ENCODE assay signal across 15 cellular contexts in the genomic region with DNA sequence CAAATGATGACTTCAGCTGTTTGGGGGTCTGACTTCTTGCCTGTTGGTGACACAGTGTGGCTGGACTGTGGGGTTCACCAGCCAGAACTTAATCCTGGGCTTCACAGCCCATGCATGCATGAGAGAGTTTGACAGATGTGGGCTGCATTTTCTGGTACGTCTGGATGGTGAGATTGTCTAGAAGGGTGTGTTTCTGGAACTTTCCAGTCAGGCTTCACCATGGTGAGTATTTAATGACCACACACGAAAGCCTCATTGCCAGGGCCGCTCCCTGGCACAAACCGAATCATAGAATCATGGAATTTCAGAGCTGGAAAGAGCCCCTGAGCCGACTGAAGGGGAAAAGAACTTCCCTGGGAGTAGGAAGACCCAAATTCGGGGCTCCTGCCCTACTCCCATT. TPM values are rescaled to one million over a fixed set of nuclear protein-coding genes. Genes with fewer than 3 reads are reported as not detected.
DNase-seq lines count a peak whose midpoint lies in the region; ATAC-seq and TF ChIP-seq lines count a peak whose summit lies in the region.
"Had no signal": no experiment of that assay in that cellular context is flagged by ENCODE, and none has a peak within 500 bp of the region (broad histone marks: within the 10 kb centered on the region; RNA-seq: fewer than 3 reads in every experiment).

No MANE protein-coding gene starts in this region.

- no peaks in the 10 kb centered on the region for H3K9me3 Mint-ChIP-seq in activated T-cell treated with anti-CD3 and anti-CD28 coated beads, Interleukin-2, amount 50 U/mL, for 72 hours
- H3K9me3 Mint-ChIP-seq in effector memory CD8-positive, alpha-beta T cell = no peaks in the 10 kb centered on the region
- H3K9me3 Mint-ChIP-seq: neural progenitor cell had no signal

- peaks cover 4 to 6% of the 10 kb centered on the region in 2 donors for H3K36me3 Mint-ChIP-seq in activated T-cell treated with anti-CD3 and anti-CD28 coated beads, Interleukin-2, amount 50 U/mL, for 72 hours (ENCODE audit: insufficient read depth in 2 of 2)
- peaks cover 22% of the 10 kb centered on the region for H3K36me3 Mint-ChIP-seq in effector memory CD8-positive, alpha-beta T cell (ENCODE audit: insufficient read depth)

- H3K27me3 ChIP-seq in PC-9 (ENCODE audit: insufficient read depth, low read depth) (no peaks in the 10 kb centered on the region), thoracic aorta (replicated peaks; ENCODE audit: insufficient read depth) (no peaks in the 10 kb centered on the region)
- H3K27me3 ChIP-seq: neural progenitor cell had no signal

- DNase-seq in activated T-cell treated with anti-CD3 and anti-CD28 coated beads, Interleukin-2, amount 50 U/mL, for 72 hours = no peak
- DNase-seq in activated T-cell treated with anti-CD3 and anti-CD28 coated beads, Interleukin-2, amount 50 U/mL, for 48 hours = no peak
- no peak for DNase-seq in PC-9
- no peak for DNase-seq in effector memory CD8-positive, alpha-beta T cell
- DNase-seq in thoracic aorta (ENCODE audit: low spot score) = no peak
- no peak for DNase-seq in NCI-H2029 treated with DMSO at 0.1 percent for 48 hours (lab: John Stamatoyannopoulos, UW)
- no peak for DNase-seq in NCI-H2227 (lab: John Stamatoyannopoulos, UW; ENCODE audit: unreplicated experiment)
- no peak for DNase-seq in coronary artery (ENCODE audit: low spot score)
- DNase-seq: DMS 273 treated with DMSO at 0.1 percent for 48 hours, foreskin fibroblast, lower lobe of right lung, NCI-H1048, right cardiac atrium, SK-N-SH had no signal

- H3K4me3 Mint-ChIP-seq in activated T-cell treated with anti-CD3 and anti-CD28 coated beads, Interleukin-2, amount 50 U/mL, for 72 hours = peak overlapping the region; percentile 49 to 54
- peak overlapping the region; percentile 52 to 58 for H3K4me3 Mint-ChIP-seq in effector memory CD8-positive, alpha-beta T cell
- H3K4me3 Mint-ChIP-seq: neural progenitor cell had no signal

- BruUV-seq in PC-9 (replicated peaks; lab: Mats Ljungman, UMichigan) = no TSS peak

- 0 out of 2 replicates have a peak overlapping the region, but pooled peaks have one; percentile 40 for H3K27ac ChIP-seq in PC-9
- peak overlapping the region; percentile 22 to 26 for H3K27ac ChIP-seq in thoracic aorta
- H3K27ac ChIP-seq in coronary artery = peak overlapping the region in 1 of 2 donors; percentile 24
- H3K27ac ChIP-seq: lower lobe of right lung, neural progenitor cell had no signal

- intact Hi-C loops in PC-9 (cut with micrococcal nuclease; ENCODE audit: unreplicated experiment) = no loop called here

- peaks cover 99% of the 10 kb centered on the region for H3K79me2 ChIP-seq in PC-9 (ENCODE audit: low read depth)

- no peaks in the 10 kb centered on the region for H3K27me3 Mint-ChIP-seq in activated T-cell treated with anti-CD3 and anti-CD28 coated beads, Interleukin-2, amount 50 U/mL, for 72 hours (ENCODE audit: low read depth)
- H3K27me3 Mint-ChIP-seq in effector memory CD8-positive, alpha-beta T cell = no peaks in the 10 kb centered on the region

- H3K36me3 ChIP-seq in PC-9 (ENCODE audit: low read depth) = peaks cover 18% of the 10 kb centered on the region; the same call in 1 of the 2 replicates
- H3K36me3 ChIP-seq in thoracic aorta = no peaks in the 10 kb centered on the region
- H3K36me3 ChIP-seq: lower lobe of right lung, neural progenitor cell had no signal

- TF ChIP-seq CTCF in PC-9 (conservative IDR thresholded peaks at IDR 0.05) (no peak), thoracic aorta (IDR thresholded peaks at IDR 0.05) (no peak), coronary artery (IDR thresholded peaks at IDR 0.05) (no peak)

- peaks cover 82% of the 10 kb centered on the region for H3K4me1 Mint-ChIP-seq in activated T-cell treated with anti-CD3 and anti-CD28 coated beads, Interleukin-2, amount 50 U/mL, for 72 hours (ENCODE audit: low read depth)
- H3K4me1 Mint-ChIP-seq in effector memory CD8-positive, alpha-beta T cell (ENCODE audit: low read depth in 2 of 2) = peaks cover 75 to 94% of the 10 kb centered on the region in 2 donors

- peaks cover 35% of the 10 kb centered on the region for H4K20me1 ChIP-seq in PC-9 (ENCODE audit: insufficient read depth)

- POLR2A ChIA-PET in PC-9 (lab: Charles Lee; ENCODE audit: unreplicated experiment) = no interaction called here

- H3K9me3 ChIP-seq in PC-9 (ENCODE audit: insufficient read depth, low read depth) (no peaks in the 10 kb centered on the region), thoracic aorta (no peaks in the 10 kb centered on the region)
- H3K9me3 ChIP-seq: lower lobe of right lung, SK-N-SH had no signal

- no peak overlapping the region for H3K4me3 ChIP-seq in PC-9
- peak overlapping the region; percentile 33 for H3K4me3 ChIP-seq in thoracic aorta
- H3K4me3 ChIP-seq in coronary artery = no peak overlapping the region
- H3K4me3 ChIP-seq: lower lobe of right lung, neural progenitor cell had no signal

- H3K4me1 ChIP-seq in PC-9 (replicated peaks; ENCODE audit: insufficient read depth) (peaks cover 1% of the 10 kb centered on the region), thoracic aorta (ENCODE audit: control insufficient read depth in 1 of 2, low read depth in 2 of 2) (peaks cover 19 to 21% of the 10 kb centered on the region in 2 donors)
- H3K4me1 ChIP-seq: neural progenitor cell had no signal

- peaks cover 27% of the 10 kb centered on the region for H3F3A ChIP-seq in PC-9 (ENCODE audit: insufficient read depth, low read depth)

- H3K9me2 ChIP-seq in PC-9 (ENCODE audit: insufficient read depth) = no peaks in the 10 kb centered on the region
- H3K9me2 ChIP-seq: SK-N-SH had no signal

- H3K27ac Mint-ChIP-seq in activated T-cell treated with anti-CD3 and anti-CD28 coated beads, Interleukin-2, amount 50 U/mL, for 72 hours = no peak overlapping the region
- peak overlapping the region; percentile 70 to 83 for H3K27ac Mint-ChIP-seq in effector memory CD8-positive, alpha-beta T cell
- H3K27ac Mint-ChIP-seq: neural progenitor cell had no signal

- H3K4me2 ChIP-seq in PC-9 = no peak overlapping the region
- H3K4me2 ChIP-seq: neural progenitor cell, SK-N-SH had no signal

- no peak for ATAC-seq in activated T-cell treated with anti-CD3 and anti-CD28 coated beads, Interleukin-2, amount 50 U/mL, for 72 hours (replicated peaks in 1 of 2)
- no peak for ATAC-seq in effector memory CD8-positive, alpha-beta T cell (replicated peaks)
- no peak for ATAC-seq in thoracic aorta (ENCODE audit: insufficient number of reproducible peaks, low FRiP score, low read depth)
- ATAC-seq: lower lobe of right lung had no signal

- H2AFZ ChIP-seq in PC-9 = no peak overlapping the region
- H2AFZ ChIP-seq: neural progenitor cell had no signal

- CTCF ChIA-PET in PC-9 (lab: Charles Lee) = no interaction called here

RNA-seq across cellular contexts. Expression of a gene that starts 29.7 kb away (rescaled TPM):
- 10 to 100 TPM; 47.2 to 57.7 TPM for total RNA-seq in activated T-cell treated with anti-CD3 and anti-CD28 coated beads, Interleukin-2, amount 50 U/mL, for 72 hours
- total RNA-seq in PC-9 (2021) = 39.9 and 52.2 TPM in 2 replicates
- 10 to 100 TPM; 41.9 to 79.3 TPM for total RNA-seq in thoracic aorta
